In the genomic region with DNA sequence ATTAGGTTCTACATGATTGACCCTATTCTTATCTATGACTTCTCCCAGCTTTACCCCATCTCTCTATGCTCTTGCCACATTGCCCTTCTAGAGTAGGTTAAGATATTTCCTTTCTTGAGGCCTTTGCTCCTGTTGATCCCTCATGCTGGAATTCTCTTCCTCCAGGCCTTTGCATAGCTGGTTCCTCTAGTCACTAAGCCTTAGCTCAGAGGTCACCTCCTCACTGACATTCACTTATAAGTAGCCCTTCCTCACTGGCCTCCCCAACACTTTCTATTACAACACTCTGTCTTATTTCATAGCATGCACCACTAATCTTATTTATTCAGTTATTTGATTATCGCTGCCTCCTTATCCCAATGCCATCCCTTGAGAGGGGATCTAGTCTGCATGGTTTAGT, we compare ENCODE assay signal across 16 cellular contexts.
A peak's percentile ranks its signal among the peaks of the same experiment; 100 is the strongest.
DNase-seq lines count a peak whose midpoint lies in the region; ATAC-seq and TF ChIP-seq lines count a peak whose summit lies in the region.
"Had no signal": no experiment of that assay in that cellular context is flagged by ENCODE, and none has a peak within 500 bp of the region (broad histone marks: within the 10 kb centered on the region; RNA-seq: fewer than 3 reads in every experiment).

No MANE protein-coding gene starts in this region.

- peaks cover 16% of the 10 kb centered on the region for H3K4me1 ChIP-seq in smooth muscle cell (ENCODE audit: low read depth)

- no peak for TF ChIP-seq CTCF in foreskin fibroblast (IDR thresholded peaks at IDR 0.05; ENCODE audit: low read depth, low read length)
- TF ChIP-seq CTCF in smooth muscle cell (IDR thresholded peaks at IDR 0.05; ENCODE audit: borderline replicate concordance, insufficient read depth, poor library complexity, severe bottlenecking): no peak
- no peak for TF ChIP-seq CTCF in GM10266 (IDR thresholded peaks at IDR 0.05; ENCODE audit: control insufficient read depth, insufficient read depth, low read depth, missing control alignments)

- H3K4me2 ChIP-seq in smooth muscle cell: no peak overlapping the region
- H3K4me2 ChIP-seq: BLaER1 had no signal

- H3K9me3 ChIP-seq in smooth muscle cell (replicated peaks; ENCODE audit: low read depth): no peaks in the 10 kb centered on the region
- H3K9me3 ChIP-seq: BLaER1 had no signal

- H4K20me1 ChIP-seq in smooth muscle cell (ENCODE audit: low read depth): no peaks in the 10 kb centered on the region
- H4K20me1 ChIP-seq: BLaER1 had no signal

- ATAC-seq in GM21825 (IDR thresholded peaks at IDR 0.05; ENCODE audit: unreplicated experiment): no peak
- ATAC-seq: CD8-positive, alpha-beta T cell had no signal

- DNase-seq in HCEC 1CT: peak; percentile 42
- peak; percentile 41 for DNase-seq in NCI-H82 treated with DMSO at 0.1 percent for 48 hours (lab: John Stamatoyannopoulos, UW; ENCODE audit: unreplicated experiment)
- DNase-seq in foreskin fibroblast: peak; percentile 47 to 65
- DNase-seq in smooth muscle cell (lab: John Stamatoyannopoulos, UW; ENCODE audit: unreplicated experiment): no peak
- DNase-seq in GM10266 (ENCODE audit: extremely low spot score): no peak
- DNase-seq in AG08396 (ENCODE audit: low spot score): no peak
- DNase-seq: CD8-positive, alpha-beta T cell; DMS79; NCI-H187 treated with DMSO at 0.1 percent for 48 hours; NCI-H446; NCI-H69; RPMI8226; SIG-M5 had no signal

- H3K79me2 ChIP-seq in smooth muscle cell (ENCODE audit: low read depth): no peaks in the 10 kb centered on the region

- H3K27me3 ChIP-seq in smooth muscle cell (ENCODE audit: low read depth): no peaks in the 10 kb centered on the region
- H3K27me3 ChIP-seq: BLaER1 had no signal

- H3F3A ChIP-seq in smooth muscle cell (ENCODE audit: low read depth): peaks cover 5% of the 10 kb centered on the region

- peak overlapping the region; percentile 16 for H3K27ac ChIP-seq in smooth muscle cell (ENCODE audit: low read depth)
- H3K27ac ChIP-seq: BLaER1 had no signal

- no peak overlapping the region for H3K9ac ChIP-seq in smooth muscle cell (ENCODE audit: low read depth)
- H3K9ac ChIP-seq: BLaER1 had no signal

- H3K4me3 ChIP-seq in foreskin fibroblast (ENCODE audit: low read depth in 1 of 2, low read length in 2 of 2) (no peak overlapping the region), smooth muscle cell (no peak overlapping the region)
- H3K4me3 ChIP-seq: BLaER1, GM12878 had no signal

- H2AFZ ChIP-seq in smooth muscle cell (ENCODE audit: low read depth): peak overlapping the region; percentile 73

- H3K36me3 ChIP-seq in smooth muscle cell (ENCODE audit: low read depth): no peaks in the 10 kb centered on the region
- H3K36me3 ChIP-seq: BLaER1 had no signal

- WGBS in smooth muscle cell (ENCODE audit: low lambda C conversion rate): 94% methylated on average over 1 of the region's 1 CpG

Comparison
In these comparisons a context has a peak if more than half of its experiments do, and no peak if none do; other contexts are left out.
1. DNase-seq: peak in HCEC 1CT (single experiment), NCI-H82 treated with DMSO at 0.1 percent for 48 hours (single experiment) and foreskin fibroblast (2 of 2); none in smooth muscle cell (single experiment), GM10266 (single experiment) and AG08396 (single experiment).